In the genomic region with DNA sequence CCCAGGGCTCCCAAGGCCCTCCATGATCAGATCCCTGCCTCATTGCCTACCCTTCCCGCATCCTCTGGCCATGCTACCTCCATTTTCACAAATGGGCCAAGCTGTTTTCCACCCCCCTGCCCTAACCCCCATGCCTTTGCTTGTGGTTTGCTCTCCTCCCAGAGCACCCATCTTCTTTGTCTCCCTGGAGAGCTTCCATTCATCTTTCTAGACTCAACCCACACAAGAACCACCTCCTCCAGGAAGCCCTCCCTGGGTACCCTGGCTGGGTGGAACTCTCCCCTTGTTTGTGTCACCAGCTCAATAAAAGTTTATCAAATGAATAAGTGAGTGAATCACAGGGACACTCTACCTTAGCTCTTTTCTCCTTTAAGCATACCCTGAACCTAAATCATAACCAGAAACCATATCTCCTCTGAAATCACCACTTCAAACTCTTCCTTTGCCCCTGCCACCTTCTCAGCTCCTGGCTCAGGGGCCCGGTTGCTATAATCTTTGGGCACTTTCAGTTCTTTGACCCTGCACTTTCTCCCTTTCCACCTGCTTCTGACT, we compare ENCODE assay signal across 1 cellular context.
TF ChIP-seq lines count a peak whose summit lies in the region.

No MANE protein-coding gene starts in this region.

TF ChIP-seq in HCT116, 20 proteins besides CTCF, POLR2A, EP300 and RAD21:
- TF ChIP-seq YY1 (IDR thresholded peaks at IDR 0.05; ENCODE audit: extremely low read depth, insufficient replicate concordance, low read depth, low read length), result no peak
- no peak for TF ChIP-seq CEBPB (IDR thresholded peaks at IDR 0.05; ENCODE audit: low read depth)
- no peak for TF ChIP-seq SP1 (IDR thresholded peaks at IDR 0.05; ENCODE audit: low read depth)
- no peak for TF ChIP-seq ELF1 (IDR thresholded peaks at IDR 0.05; ENCODE audit: borderline replicate concordance, low read depth)
